9 cellular contexts compared by ENCODE assay signal in genomic region chr2:197269173-197269572, GRCh38. TPM values are rescaled to one million over a fixed set of nuclear protein-coding genes. Genes with fewer than 3 reads are reported as not detected.
DNase-seq lines count a peak whose midpoint lies in the region; ATAC-seq lines count a peak whose summit lies in the region.
"Had no signal": no experiment of that assay in that cellular context is flagged by ENCODE, and none has a peak within 500 bp of the region (broad histone marks: within the 10 kb centered on the region; RNA-seq: fewer than 3 reads in every experiment).

No MANE protein-coding gene starts in this region.

- peaks cover 10% of the 10 kb centered on the region for H3K4me1 ChIP-seq in Karpas-422 (ENCODE audit: low read length)

- H3K4me1 Mint-ChIP-seq in activated CD8-positive, alpha-beta memory T cell treated with anti-CD3 and anti-CD28 coated beads, Interleukin-2, amount 10 ng/mL, durations not matched to agents 7 days and 5 days = peaks cover 85% of the 10 kb centered on the region
- peaks cover 68% of the 10 kb centered on the region for H3K4me1 Mint-ChIP-seq in activated naive CD8-positive, alpha-beta T cell treated with anti-CD3 and anti-CD28 coated beads, Interleukin-2, amount 10 ng/mL, durations not matched to agents 7 days and 5 days
- peaks cover 46 to 93% of the 10 kb centered on the region in 2 donors for H3K4me1 Mint-ChIP-seq in stimulated activated naive B cell treated with anti-CD40 and anti-IgM and Interleukin-4, amounts not matched to agents 10 μg/mL and 1 μg/mL and 100 μg/mL, for 72 hours

- no peaks in the 10 kb centered on the region for H4K20me1 ChIP-seq in Karpas-422 (ENCODE audit: insufficient read depth, low read depth, low read length)

- H3K27ac Mint-ChIP-seq in activated CD8-positive, alpha-beta memory T cell treated with anti-CD3 and anti-CD28 coated beads, Interleukin-2, amount 10 ng/mL, durations not matched to agents 7 days and 5 days = peak overlapping the region; percentile 72
- peak overlapping the region; percentile 27 for H3K27ac Mint-ChIP-seq in activated naive CD8-positive, alpha-beta T cell treated with anti-CD3 and anti-CD28 coated beads, Interleukin-2, amount 10 ng/mL, durations not matched to agents 7 days and 5 days
- peak overlapping the region; percentile 80 for H3K27ac Mint-ChIP-seq in stimulated activated naive B cell treated with anti-CD40 and anti-IgM and Interleukin-4, amounts not matched to agents 10 μg/mL and 1 μg/mL and 100 μg/mL, for 72 hours

- no peaks in the 10 kb centered on the region for H3K9me2 ChIP-seq in Karpas-422 (replicated peaks; ENCODE audit: insufficient read depth, low read length)

- no peaks in the 10 kb centered on the region for H3K9me3 Mint-ChIP-seq in activated CD8-positive, alpha-beta memory T cell treated with anti-CD3 and anti-CD28 coated beads, Interleukin-2, amount 10 ng/mL, durations not matched to agents 7 days and 5 days (ENCODE audit: low read depth)
- no peaks in the 10 kb centered on the region for H3K9me3 Mint-ChIP-seq in activated naive CD8-positive, alpha-beta T cell treated with anti-CD3 and anti-CD28 coated beads, Interleukin-2, amount 10 ng/mL, durations not matched to agents 7 days and 5 days
- H3K9me3 Mint-ChIP-seq in stimulated activated naive B cell treated with anti-CD40 and anti-IgM and Interleukin-4, amounts not matched to agents 10 μg/mL and 1 μg/mL and 100 μg/mL, for 72 hours = no peaks in the 10 kb centered on the region

- no peak overlapping the region for H3K4me3 ChIP-seq in Karpas-422 (ENCODE audit: low read length)

- peaks cover 99% of the 10 kb centered on the region for H3K79me2 ChIP-seq in Karpas-422 (ENCODE audit: low read length)

- no peak overlapping the region for H2AFZ ChIP-seq in Karpas-422 (ENCODE audit: low read length)

- peak; percentile 66 for ATAC-seq in activated CD8-positive, alpha-beta memory T cell treated with anti-CD3 and anti-CD28 coated beads, Interleukin-2, amount 10 ng/mL, durations not matched to agents 7 days and 5 days
- peak; percentile 75 for ATAC-seq in HG02852 (IDR thresholded peaks at IDR 0.05; ENCODE audit: unreplicated experiment)
- ATAC-seq in activated naive CD8-positive, alpha-beta T cell treated with anti-CD3 and anti-CD28 coated beads, Interleukin-2, amount 10 ng/mL, durations not matched to agents 7 days and 5 days (ENCODE audit: low read depth) = peak; percentile 48
- ATAC-seq in stimulated activated naive B cell treated with anti-CD40 and anti-IgM and Interleukin-4, amounts not matched to agents 10 μg/mL and 1 μg/mL and 100 μg/mL, for 72 hours (replicated peaks) = peak; percentile 38 to 57

- H3K27ac ChIP-seq in Karpas-422 (ENCODE audit: low read length) = no peak overlapping the region

- no peak overlapping the region for H3K4me2 ChIP-seq in Karpas-422 (ENCODE audit: low read depth, low read length, poor library complexity, severe bottlenecking)

- POLR2A ChIA-PET in activated naive CD8-positive, alpha-beta T cell treated with anti-CD3 and anti-CD28 coated beads, Interleukin-2, amount 10 ng/mL, durations not matched to agents 7 days and 5 days (lab: Charles Lee) = interaction anchor here (1.3 kb wide), 1 partner anchor 41 kb away, joined by 6 read pairs; the partner anchor contains the start of gene ANKRD44

- H3K27me3 Mint-ChIP-seq in activated CD8-positive, alpha-beta memory T cell treated with anti-CD3 and anti-CD28 coated beads, Interleukin-2, amount 10 ng/mL, durations not matched to agents 7 days and 5 days = no peaks in the 10 kb centered on the region
- H3K27me3 Mint-ChIP-seq in activated naive CD8-positive, alpha-beta T cell treated with anti-CD3 and anti-CD28 coated beads, Interleukin-2, amount 10 ng/mL, durations not matched to agents 7 days and 5 days = no peaks in the 10 kb centered on the region
- H3K27me3 Mint-ChIP-seq in stimulated activated naive B cell treated with anti-CD40 and anti-IgM and Interleukin-4, amounts not matched to agents 10 μg/mL and 1 μg/mL and 100 μg/mL, for 72 hours = no peaks in the 10 kb centered on the region

- no peaks in the 10 kb centered on the region for H3K9me3 ChIP-seq in Karpas-422 (ENCODE audit: low read length)

- H3K4me3 Mint-ChIP-seq in activated CD8-positive, alpha-beta memory T cell treated with anti-CD3 and anti-CD28 coated beads, Interleukin-2, amount 10 ng/mL, durations not matched to agents 7 days and 5 days = no peak overlapping the region
- peak overlapping the region; percentile 41 for H3K4me3 Mint-ChIP-seq in activated naive CD8-positive, alpha-beta T cell treated with anti-CD3 and anti-CD28 coated beads, Interleukin-2, amount 10 ng/mL, durations not matched to agents 7 days and 5 days
- no peak overlapping the region for H3K4me3 Mint-ChIP-seq in stimulated activated naive B cell treated with anti-CD40 and anti-IgM and Interleukin-4, amounts not matched to agents 10 μg/mL and 1 μg/mL and 100 μg/mL, for 72 hours

- peak; percentile 67 for DNase-seq in activated CD8-positive, alpha-beta memory T cell treated with anti-CD3 and anti-CD28 coated beads, Interleukin-2, amount 10 ng/mL, durations not matched to agents 7 days and 5 days
- DNase-seq in activated CD8-positive, alpha-beta memory T cell treated with anti-CD3 and anti-CD28 coated beads, Interleukin-2, amount 50 U/mL, for 4 hours = no peak
- no peak for DNase-seq in activated naive CD8-positive, alpha-beta T cell treated with anti-CD3 and anti-CD28 coated beads, Interleukin-2, amount 10 ng/mL, durations not matched to agents 7 days and 5 days
- no peak for DNase-seq in stimulated activated naive B cell treated with anti-CD40 and anti-IgM and Interleukin-4, amounts not matched to agents 10 μg/mL and 1 μg/mL and 100 μg/mL, for 72 hours
- DNase-seq in CD1c-positive myeloid dendritic cell (ENCODE audit: extremely low spot score) (no peak), Karpas-422 (no peak), inferior parietal cortex (ENCODE audit: extremely low spot score) (no peak)
- DNase-seq: NCI-H774 had no signal

- H3K36me3 Mint-ChIP-seq in activated CD8-positive, alpha-beta memory T cell treated with anti-CD3 and anti-CD28 coated beads, Interleukin-2, amount 10 ng/mL, durations not matched to agents 7 days and 5 days = peaks cover 22% of the 10 kb centered on the region
- H3K36me3 Mint-ChIP-seq in activated naive CD8-positive, alpha-beta T cell treated with anti-CD3 and anti-CD28 coated beads, Interleukin-2, amount 10 ng/mL, durations not matched to agents 7 days and 5 days = peaks cover 20% of the 10 kb centered on the region
- H3K36me3 Mint-ChIP-seq in stimulated activated naive B cell treated with anti-CD40 and anti-IgM and Interleukin-4, amounts not matched to agents 10 μg/mL and 1 μg/mL and 100 μg/mL, for 72 hours = peaks cover 2 to 20% of the 10 kb centered on the region in 2 donors

- no peak overlapping the region for H3K9ac ChIP-seq in Karpas-422 (ENCODE audit: low read length)

- no peaks in the 10 kb centered on the region for H3K36me3 ChIP-seq in Karpas-422 (ENCODE audit: insufficient read depth, low read length)

- H3K27me3 ChIP-seq in Karpas-422 (ENCODE audit: low read length) = no peaks in the 10 kb centered on the region

- CTCF ChIA-PET in activated CD8-positive, alpha-beta memory T cell treated with anti-CD3 and anti-CD28 coated beads, Interleukin-2, amount 10 ng/mL, durations not matched to agents 7 days and 5 days (lab: Charles Lee) = interaction anchor here (0.6 to 1.2 kb wide), 4 partner anchors 10 to 39 kb away, joined by 3 read pairs; no protein-coding TSS in a partner anchor

RNA-seq across cellular contexts. Expression of gene ANKRD44, which starts 41.4 kb away (rescaled TPM):
- total RNA-seq in activated CD8-positive, alpha-beta memory T cell treated with anti-CD3 and anti-CD28 coated beads, Interleukin-2, amount 10 ng/mL, durations not matched to agents 7 days and 5 days = 100 to 1,000 TPM; 210 to 249 TPM
- 100 to 1,000 TPM; 240 to 243 TPM for total RNA-seq in activated naive CD8-positive, alpha-beta T cell treated with anti-CD3 and anti-CD28 coated beads, Interleukin-2, amount 10 ng/mL, durations not matched to agents 7 days and 5 days
- total RNA-seq in Karpas-422 (2014; rRNA removed; shearing (Covaris generic); ENCODE audit: low replicate concordance) = 120 and 153 TPM in 2 replicates

Comparison
In these comparisons a context has a peak if more than half of its experiments do, and no peak if none do; other contexts are left out.
1. H3K27ac Mint-ChIP-seq: peak in every context shown above with its lines; median percentile 80 in stimulated activated naive B cell treated with anti-CD40 and anti-IgM and Interleukin-4, amounts not matched to agents 10 μg/mL and 1 μg/mL and 100 μg/mL, for 72 hours; 72 in activated CD8-positive, alpha-beta memory T cell treated with anti-CD3 and anti-CD28 coated beads, Interleukin-2, amount 10 ng/mL, durations not matched to agents 7 days and 5 days; 27 in activated naive CD8-positive, alpha-beta T cell treated with anti-CD3 and anti-CD28 coated beads, Interleukin-2, amount 10 ng/mL, durations not matched to agents 7 days and 5 days.